Comparison of ENCODE assay signal across 8 cellular contexts in the genomic region with DNA sequence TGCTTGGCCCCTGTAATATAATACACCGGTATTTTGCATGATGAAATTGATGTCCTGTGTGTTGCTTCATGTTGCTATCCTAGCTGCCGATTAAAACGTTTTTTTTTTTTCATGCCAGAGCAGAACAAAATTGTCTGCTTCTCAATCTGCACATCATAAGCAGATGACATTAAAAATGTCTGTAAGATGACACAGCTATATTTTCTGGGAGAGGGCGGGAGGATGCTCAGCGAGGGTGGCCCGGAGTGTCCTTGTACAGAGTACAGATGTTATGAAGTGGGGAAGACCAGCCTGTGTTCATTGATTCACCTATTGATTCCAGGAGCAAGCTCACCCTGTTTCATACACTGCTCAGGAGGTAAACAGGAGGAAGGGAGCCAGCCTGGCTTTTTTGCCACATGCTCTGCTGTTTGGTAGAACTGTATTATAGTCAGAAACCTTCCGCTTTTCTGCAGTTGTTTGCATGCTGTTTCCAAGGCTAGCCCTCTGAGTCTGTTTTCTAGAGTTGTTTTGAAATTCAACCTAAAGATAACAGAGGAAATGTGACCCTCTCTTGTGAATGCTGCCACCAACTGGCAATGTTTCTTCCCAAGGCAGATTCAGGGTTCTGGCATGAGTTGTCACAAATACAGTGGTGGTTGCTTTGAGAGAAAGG. TPM values are rescaled to one million over a fixed set of nuclear protein-coding genes. Genes with fewer than 3 reads are reported as not detected.
DNase-seq lines count a peak whose midpoint lies in the region; ATAC-seq, FAIRE-seq and TF ChIP-seq lines count a peak whose summit lies in the region.

No MANE protein-coding gene starts in this region.

- peaks cover 18% of the 10 kb centered on the region for H3K4me1 ChIP-seq in CD4-positive, CD25-positive, alpha-beta regulatory T cell (ENCODE audit: control insufficient read depth, insufficient read depth, low read length, poor library complexity, severe bottlenecking)
- H3K4me1 ChIP-seq in HCT116 (ENCODE audit: control insufficient read depth in 1 of 2, insufficient read depth in 2 of 2, low read length in 2 of 2) (peaks cover 0 to 11% of the 10 kb centered on the region in 2 experiments; a peak in 2 of 4 replicates), K562 (replicated peaks in 1 of 2; ENCODE audit: control insufficient read depth in 2 of 2, insufficient read depth in 2 of 2, low read length in 2 of 2) (peaks cover 7 to 16% of the 10 kb centered on the region in 2 experiments; a peak in 4 of 5 replicates), mesendoderm (ENCODE audit: control insufficient read depth, low read depth, low read length) (no peaks in the 10 kb centered on the region), ovary (ENCODE audit: insufficient read depth) (peaks cover 2% of the 10 kb centered on the region)

- H3K23ac ChIP-seq in mesendoderm (ENCODE audit: low read length) = no peak overlapping the region

- POLR2A ChIA-PET in HCT116 (lab: Charles Lee) (no interaction called here), K562 (lab: Yijun Ruan, JAX) (no interaction called here)

- peak overlapping the region in 1 of 4 donors; percentile 51 for H3K4me3 Mint-ChIP-seq in CD4-positive, CD25-positive, alpha-beta regulatory T cell
- no peak overlapping the region for H3K4me3 Mint-ChIP-seq in stimulated activated memory B cell treated with anti-CD40 and anti-IgM and Interleukin-4, amounts not matched to agents 10 μg/mL and 1 μg/mL and 100 μg/mL, for 72 hours

- H3K79me1 ChIP-seq in mesendoderm (ENCODE audit: low read length) = no peaks in the 10 kb centered on the region

- peak overlapping the region in 1 of 3 donors; percentile 44 for H3K27ac Mint-ChIP-seq in CD4-positive, CD25-positive, alpha-beta regulatory T cell
- H3K27ac Mint-ChIP-seq in stimulated activated memory B cell treated with anti-CD40 and anti-IgM and Interleukin-4, amounts not matched to agents 10 μg/mL and 1 μg/mL and 100 μg/mL, for 72 hours = no peak overlapping the region

- H3K9me2 ChIP-seq in HCT116 (ENCODE audit: insufficient read depth) = no peaks in the 10 kb centered on the region

- in situ Hi-C loops in K562 (cut with MboI) = no loop called here

- TF ChIP-seq CTCF in HCT116 (IDR thresholded peaks at IDR 0.05 in 2 of 3, conservative IDR thresholded peaks at IDR 0.05 in 1 of 3; ENCODE audit: borderline replicate concordance in 1 of 3, insufficient read depth in 1 of 3, low read depth in 2 of 3, low read length in 2 of 3) (peak; percentile 50 to 65 (median 61); a peak in 5 of 6 replicates), K562 (IDR thresholded peaks at IDR 0.05 in 2 of 3, conservative IDR thresholded peaks at IDR 0.05 in 1 of 3; ENCODE audit: insufficient read depth in 2 of 3, low read depth in 1 of 3, low read length in 3 of 3) (peak; percentile 49 to 74 (median 51); a peak in 4 of 6 replicates), ovary (IDR thresholded peaks at IDR 0.05) (peak in 1 of 3 donors; percentile 26)

- no peak overlapping the region for H3K9ac ChIP-seq in HCT116 (ENCODE audit: low read length)
- H3K9ac ChIP-seq in K562 (ENCODE audit: insufficient read depth in 1 of 2, low read depth in 2 of 2, low read length in 2 of 2) = peak overlapping the region in 1 of 2 experiments; percentile 44; a peak in 2 of 4 replicates
- no peak overlapping the region for H3K9ac ChIP-seq in mesendoderm (ENCODE audit: low read length)

- BruUV-seq in HCT116 (replicated peaks; lab: Mats Ljungman, UMichigan) (no TSS peak), K562 (replicated peaks; lab: Mats Ljungman, UMichigan) (no TSS peak)

- H3K56ac ChIP-seq in mesendoderm (ENCODE audit: low read length) = no peak overlapping the region

- H3K4me1 Mint-ChIP-seq in CD4-positive, CD25-positive, alpha-beta regulatory T cell = peaks cover 21 to 31% (median 28%) of the 10 kb centered on the region in 4 donors
- no peaks in the 10 kb centered on the region for H3K4me1 Mint-ChIP-seq in stimulated activated memory B cell treated with anti-CD40 and anti-IgM and Interleukin-4, amounts not matched to agents 10 μg/mL and 1 μg/mL and 100 μg/mL, for 72 hours

- H4K20me1 ChIP-seq in HCT116 (ENCODE audit: insufficient read depth) (no peaks in the 10 kb centered on the region), K562 (replicated peaks; ENCODE audit: control insufficient read depth, insufficient read depth, low read length) (no peaks in the 10 kb centered on the region)

- H3K4me2 ChIP-seq in HCT116 (ENCODE audit: low read length) (peak overlapping the region; percentile 42), K562 (ENCODE audit: insufficient read depth, low read length) (peak overlapping the region; percentile 57; the same call in 1 of the 2 replicates), mesendoderm (ENCODE audit: low read length) (no peak overlapping the region)

- H3K79me2 ChIP-seq in HCT116 (ENCODE audit: insufficient read depth, low read length) (no peaks in the 10 kb centered on the region), K562 (ENCODE audit: control insufficient read depth, insufficient read depth, low read length) (no peaks in the 10 kb centered on the region), mesendoderm (ENCODE audit: control insufficient read depth, insufficient read depth, low read length) (no peaks in the 10 kb centered on the region)

- no peak overlapping the region for H4K5ac ChIP-seq in mesendoderm (ENCODE audit: low read length)

- no peak for ATAC-seq in CD4-positive, CD25-positive, alpha-beta regulatory T cell (ENCODE audit: low read depth in 2 of 2)
- ATAC-seq in HCT116 (no peak), K562 (peak; percentile 60), GM19467 (IDR thresholded peaks at IDR 0.05; ENCODE audit: unreplicated experiment) (no peak)
- ATAC-seq in stimulated activated memory B cell treated with anti-CD40 and anti-IgM and Interleukin-4, amounts not matched to agents 10 μg/mL and 1 μg/mL and 100 μg/mL, for 72 hours = no peak

- TF ChIP-seq POLR2A in HCT116 (IDR thresholded peaks at IDR 0.05; ENCODE audit: borderline replicate concordance, extremely low read depth, insufficient read depth, insufficient read length) (no peak), K562 (conservative IDR thresholded peaks at IDR 0.05) (no peak), ovary (IDR thresholded peaks at IDR 0.05) (no peak)

- no peak overlapping the region for H3K4ac ChIP-seq in mesendoderm (ENCODE audit: low read depth, low read length)

- no peak overlapping the region for H2BK120ac ChIP-seq in mesendoderm (ENCODE audit: low read depth, low read length)

- peak in 2 of 3 donors; percentile 62 to 74 for DNase-seq in CD4-positive, CD25-positive, alpha-beta regulatory T cell
- DNase-seq in HCT116 (ENCODE audit: low read depth, low spot score) (no peak), NOMO-1 (lab: John Stamatoyannopoulos, UW; ENCODE audit: unreplicated experiment in 2 of 2) (peak; percentile 78 to 97), K562 (ENCODE audit: extremely low read depth in 1 of 4, low spot score in 3 of 4) (peak in 2 of 4 experiments; percentile 54 to 70), mesendoderm (peak; percentile 77), ovary (no peak)

- H3K9me3 Mint-ChIP-seq in CD4-positive, CD25-positive, alpha-beta regulatory T cell = peaks cover 0 to 2% (median 0%) of the 10 kb centered on the region in 7 donors
- no peaks in the 10 kb centered on the region for H3K9me3 Mint-ChIP-seq in stimulated activated memory B cell treated with anti-CD40 and anti-IgM and Interleukin-4, amounts not matched to agents 10 μg/mL and 1 μg/mL and 100 μg/mL, for 72 hours

- H3K9me1 ChIP-seq in K562 (ENCODE audit: control insufficient read depth, insufficient read depth, low read length) = no peaks in the 10 kb centered on the region

- peaks cover 35% of the 10 kb centered on the region for H3K27me3 Mint-ChIP-seq in CD4-positive, CD25-positive, alpha-beta regulatory T cell
- H3K27me3 Mint-ChIP-seq in stimulated activated memory B cell treated with anti-CD40 and anti-IgM and Interleukin-4, amounts not matched to agents 10 μg/mL and 1 μg/mL and 100 μg/mL, for 72 hours = peaks cover 29% of the 10 kb centered on the region

- FAIRE-seq in K562 (lab: Jason Lieb, UNC) = peak; percentile 97

- no peak overlapping the region for H3K18ac ChIP-seq in mesendoderm (ENCODE audit: low read length)

- no peaks in the 10 kb centered on the region for H3K36me3 ChIP-seq in CD4-positive, CD25-positive, alpha-beta regulatory T cell (ENCODE audit: control insufficient read depth, insufficient read depth, low read length)
- H3K36me3 ChIP-seq in HCT116 (ENCODE audit: control insufficient read depth in 1 of 2, insufficient read depth in 2 of 2, low read length in 2 of 2) (no peaks in the 10 kb centered on the region), K562 (ENCODE audit: control insufficient read depth, insufficient read depth, low read length) (no peaks in the 10 kb centered on the region), mesendoderm (ENCODE audit: control insufficient read depth, insufficient read depth, low read length) (no peaks in the 10 kb centered on the region), ovary (no peaks in the 10 kb centered on the region)

- H2BK5ac ChIP-seq in mesendoderm (ENCODE audit: low read length) = no peak overlapping the region

- H2AFZ ChIP-seq in HCT116 (ENCODE audit: low read depth, low read length, poor library complexity, severe bottlenecking) (peak overlapping the region; percentile 50), K562 (ENCODE audit: low read depth, low read length) (peak overlapping the region; percentile 80)

- RAD21 ChIA-PET in HCT116 (lab: Charles Lee; ENCODE audit: low non-redundant PET in 1 of 2, low total read pairs in 2 of 2, uncharacterized antibody in 2 of 2, unreplicated experiment in 2 of 2) = no interaction called here

- H3K36me3 Mint-ChIP-seq in CD4-positive, CD25-positive, alpha-beta regulatory T cell = no peaks in the 10 kb centered on the region
- H3K36me3 Mint-ChIP-seq in stimulated activated memory B cell treated with anti-CD40 and anti-IgM and Interleukin-4, amounts not matched to agents 10 μg/mL and 1 μg/mL and 100 μg/mL, for 72 hours = no peaks in the 10 kb centered on the region

- no peaks in the 10 kb centered on the region for H3K9me3 ChIP-seq in CD4-positive, CD25-positive, alpha-beta regulatory T cell (ENCODE audit: control insufficient read depth in 2 of 2, low read length in 2 of 2)
- H3K9me3 ChIP-seq in HCT116 (ENCODE audit: control insufficient read depth in 1 of 2, insufficient read depth in 1 of 2, low read depth in 1 of 2, low read length in 2 of 2) (no peaks in the 10 kb centered on the region), K562 (replicated peaks; ENCODE audit: control insufficient read depth, insufficient read depth, low read depth, low read length) (no peaks in the 10 kb centered on the region), ovary (no peaks in the 10 kb centered on the region)

- intact Hi-C loops in HCT116 (cut with micrococcal nuclease) = loop anchor here (5.0 kb wide), 1 partner anchor 316 kb away; no protein-coding TSS in a partner anchor
- intact Hi-C loops in K562 (cut with micrococcal nuclease) = loop anchor here (1.0 to 5.0 kb wide), 2 partner anchors 109 to 181 kb away; no protein-coding TSS in a partner anchor
- intact Hi-C loops in ovary (cut with DNase I) = no loop called here

- whole genome bisulfite sequencing in K562 (ENCODE audit: insufficient coverage, low coverage, missing lambda C conversion rate) = 7% methylated on average over 7 of the region's 7 CpGs
- no CpG with 5 or more reads among the region's 7 CpGs for WGBS in mesendoderm (ENCODE audit: extremely low coverage, insufficient coverage, low lambda C conversion rate)
- 45 to 60% (median 59%) methylated on average over 7 of the region's 7 CpGs for WGBS in ovary, 3 donors

- H3K27ac ChIP-seq in CD4-positive, CD25-positive, alpha-beta regulatory T cell (ENCODE audit: insufficient read depth, low read length, poor library complexity, severe bottlenecking) = no peak overlapping the region
- H3K27ac ChIP-seq in HCT116 (ENCODE audit: low read depth, low read length) (no peak overlapping the region), K562 (ENCODE audit: extremely low read depth, low read depth, low read length) (peak overlapping the region; percentile 48), mesendoderm (ENCODE audit: low read depth, low read length) (no peak overlapping the region), ovary (no peak overlapping the region)

- peak; percentile 75 for TF ChIP-seq RAD21 in HCT116 (IDR thresholded peaks at IDR 0.05; ENCODE audit: low read depth)
- TF ChIP-seq RAD21 in K562 (CRISPR knock-in tag; conservative IDR thresholded peaks at IDR 0.05 in 1 of 2, IDR thresholded peaks at IDR 0.05 in 1 of 2) = peak; percentile 75 to 84

- H2BK15ac ChIP-seq in mesendoderm (replicated peaks; ENCODE audit: low read depth) = no peak overlapping the region

- no peak overlapping the region for H4K8ac ChIP-seq in mesendoderm (ENCODE audit: low read depth, low read length)

- no peak overlapping the region for H2AK5ac ChIP-seq in mesendoderm (ENCODE audit: low read length)

- peaks cover 11% of the 10 kb centered on the region for H3K27me3 ChIP-seq in CD4-positive, CD25-positive, alpha-beta regulatory T cell (ENCODE audit: control insufficient read depth, insufficient read depth, low read length)
- H3K27me3 ChIP-seq in HCT116 (ENCODE audit: insufficient read depth, low read length) = no peaks in the 10 kb centered on the region; the same call in 1 of the 2 replicates
- H3K27me3 ChIP-seq in K562 (ENCODE audit: control insufficient read depth in 2 of 2, insufficient read depth in 2 of 2, low read length in 2 of 2) = no peaks in the 10 kb centered on the region
- H3K27me3 ChIP-seq in mesendoderm (ENCODE audit: insufficient read depth, low read length, poor library complexity) = no peaks in the 10 kb centered on the region
- H3K27me3 ChIP-seq in ovary = no peaks in the 10 kb centered on the region

- TF ChIP-seq EP300 in K562 (IDR thresholded peaks at IDR 0.05; ENCODE audit: low read length) (no peak), ovary (IDR thresholded peaks at IDR 0.05) (no peak)

- no peak overlapping the region for H3K4me3 ChIP-seq in CD4-positive, CD25-positive, alpha-beta regulatory T cell (ENCODE audit: low read depth, low read length)
- H3K4me3 ChIP-seq in HCT116 (replicated peaks in 1 of 2; ENCODE audit: low read depth in 1 of 2, low read length in 2 of 2) (no peak overlapping the region), K562 (no peak overlapping the region), mesendoderm (ENCODE audit: low read length) (no peak overlapping the region), ovary (no peak overlapping the region)

- CTCF ChIA-PET in HCT116 (lab: Charles Lee) (no interaction called here), K562 (lab: Yijun Ruan, JAX; ENCODE audit: low intra/inter-chr PET ratio) (no interaction called here)

RNA-seq across cellular contexts. Expression of a gene that starts 4.7 kb away (rescaled TPM):
- 86.7 TPM for total RNA-seq in CD4-positive, CD25-positive, alpha-beta regulatory T cell
- polyA plus RNA-seq in CD4-positive, CD25-positive, alpha-beta regulatory T cell = 1 to 10 TPM; 1.9 to 3.3 (median 2.6) TPM
- total RNA-seq in HCT116 (2021; ENCODE audit: unreplicated experiment) (9.2 TPM), K562 (2014; rRNA removed) (1.2 and 1.4 TPM in 2 replicates), K562 (2014; rRNA removed; fragmentation: Illumina TruSeq; extraction: Trizol) (0.51 and 0.54 TPM in 2 replicates), K562 (2015; rRNA removed; fragmentation: Illumina TruSeq; extraction: Trizol) (0.36 and 0.41 TPM in 2 replicates), K562 (2021) (3.9 and 4.6 TPM in 2 replicates), ovary (10 to 100 TPM; 19.3 to 40.9 (median 29.3) TPM)
- 4.4 and 6.0 TPM in 2 replicates for polyA plus RNA-seq in HCT116 (2012)
- 1.6 and 2.0 TPM in 2 replicates for total RNA-seq in K562 (2011; cell fraction: chromatin; rRNA removed; ENCODE audit: low replicate concordance)
- 2.4 and 2.7 TPM in 2 replicates for total RNA-seq in K562 (2011; cell fraction: nucleolus; rRNA removed)
- 1.5 and 1.7 TPM in 2 replicates for total RNA-seq in K562 (2011; cell fraction: nucleoplasm; rRNA removed)
- polyA plus RNA-seq in K562 (2011; rRNA removed) (0.47 and 0.49 TPM in 2 replicates), K562 (2014; fragmentation: Illumina TruSeq; extraction: Trizol) (0.83 and 1.1 TPM in 2 replicates), K562 (2014; fragmentation: Nextera tagmentation; extraction: Ambion mirVana) (under 1 TPM; 0.53 to 0.63 TPM), K562 (2014; rRNA removed) (1.2 and 1.3 TPM in 2 replicates), ovary (10 to 100 TPM; 14.6 to 20.5 TPM)
- polyA plus RNA-seq in K562 (2011; cell fraction: cytosol; rRNA removed) = 0.22 and 0.63 TPM in 2 replicates
- 0.56 and 1.0 TPM in 2 replicates for polyA plus RNA-seq in K562 (2011; cell fraction: nucleus; rRNA removed)
- 1.6 and 2.8 TPM in 2 replicates for polyA plus RNA-seq in K562 (2012)
- polyA minus RNA-seq in K562 (2011; rRNA and poly(A)+ RNA removed) = 0.46 and 0.66 TPM in 2 replicates
- 1.0 and 1.5 TPM in 2 replicates for polyA minus RNA-seq in K562 (2011; cell fraction: cytosol; rRNA and poly(A)+ RNA removed)
- polyA minus RNA-seq in K562 (2011; cell fraction: nucleus; rRNA and poly(A)+ RNA removed) = 2.0 and 2.2 TPM in 2 replicates
- 6.1 TPM for polyA plus RNA-seq in mesendoderm (2013, experiment 1 of 2)
- 6.2 TPM for polyA plus RNA-seq in mesendoderm (2013, experiment 2 of 2)

Comparison
In these comparisons a context has a peak if more than half of its experiments do, and no peak if none do; other contexts are left out.
1. DNase-seq: peak in CD4-positive, CD25-positive, alpha-beta regulatory T cell (2 of 3), NOMO-1 (2 of 2) and mesendoderm (single experiment); none in HCT116 (single experiment) and ovary (0 of 5).
2. intact Hi-C loops: an anchor here in HCT116 (5.0 kb wide) and K562 (1.0 to 5.0 kb wide); none called in ovary.